8 cellular contexts compared by ENCODE assay signal in genomic region chr10:109978481-109978880, GRCh38. TPM values are rescaled to one million over a fixed set of nuclear protein-coding genes. Genes with fewer than 3 reads are reported as not detected.
DNase-seq lines count a peak whose midpoint lies in the region; TF ChIP-seq lines count a peak whose summit lies in the region.
"Had no signal": no experiment of that assay in that cellular context is flagged by ENCODE, and none has a peak within 500 bp of the region (broad histone marks: within the 10 kb centered on the region; RNA-seq: fewer than 3 reads in every experiment).

No MANE protein-coding gene starts in this region.

- no peaks in the 10 kb centered on the region for H3K9me2 ChIP-seq in OCI-LY7 (ENCODE audit: insufficient read depth, low read length)

- H3K36me3 ChIP-seq in OCI-LY7 (ENCODE audit: insufficient read depth, low read length) (no peaks in the 10 kb centered on the region), sigmoid colon (no peaks in the 10 kb centered on the region)

- H3K79me2 ChIP-seq in OCI-LY7 (ENCODE audit: insufficient read depth, low read depth, low read length): no peaks in the 10 kb centered on the region

- CTCF ChIA-PET in OCI-LY7 (lab: Charles Lee; ENCODE audit: unreplicated experiment): no interaction called here

- TF ChIP-seq EP300 in sigmoid colon (IDR thresholded peaks at IDR 0.05): no peak

- DNase-seq in GM19238 (ENCODE audit: insufficient read length, low spot score) (peak; percentile 14), OCI-LY7 (ENCODE audit: low spot score) (peak; percentile 41), glomerular endothelial cell (ENCODE audit: extremely low read depth, low read depth, low spot score) (peak; percentile 25), sigmoid colon (no peak), mesenteric fat pad (ENCODE audit: low spot score) (no peak), NCI-H1417 (lab: John Stamatoyannopoulos, UW) (no peak)
- peak; percentile 23 to 41 for DNase-seq in activated T-helper 1 cell treated with anti-CD3 and anti-CD28 coated beads, Interleukin-2, amount 50 U/mL, for 16 hours (ENCODE audit: low read depth in 1 of 2, low spot score in 1 of 2)

- POLR2A ChIA-PET in OCI-LY7 (lab: Charles Lee): interaction anchor here (1.6 kb wide), 1 partner anchor 10 kb away, joined by 7 read pairs; no protein-coding TSS in a partner anchor

- H3K9me3 ChIP-seq in OCI-LY7 (ENCODE audit: low read length) (no peaks in the 10 kb centered on the region), sigmoid colon (no peaks in the 10 kb centered on the region)

- H3K4me1 ChIP-seq in OCI-LY7 (ENCODE audit: insufficient read depth, low read length, poor library complexity, severe bottlenecking) (no peaks in the 10 kb centered on the region), sigmoid colon (peaks cover 0 to 9% (median 0%) of the 10 kb centered on the region in 4 donors)

- TF ChIP-seq CTCF in OCI-LY7 (conservative IDR thresholded peaks at IDR 0.05; ENCODE audit: low read length) (peak; percentile 95), sigmoid colon (IDR thresholded peaks at IDR 0.05) (peak in 3 of 4 experiments; percentile 26 to 45 (median 42))

- BruUV-seq in OCI-LY7 (replicated peaks; lab: Mats Ljungman, UMichigan): no TSS peak

- intact Hi-C loops in OCI-LY7 (cut with micrococcal nuclease; ENCODE audit: unreplicated experiment) (loop anchor here (2.0 kb wide), 1 partner anchor 94 kb away; no protein-coding TSS in a partner anchor), sigmoid colon (cut with DNase I) (no loop called here)

- no peak overlapping the region for H3K4me2 ChIP-seq in OCI-LY7 (ENCODE audit: low read length)

- no peak overlapping the region for H3K27ac ChIP-seq in OCI-LY7 (ENCODE audit: low read depth, low read length, poor library complexity, severe bottlenecking)
- peak overlapping the region in 1 of 4 donors; percentile 2 for H3K27ac ChIP-seq in sigmoid colon
- H3K27ac ChIP-seq: epithelial cell of prostate had no signal

- H3K27me3 ChIP-seq in sigmoid colon: no peaks in the 10 kb centered on the region

- H4K20me1 ChIP-seq in OCI-LY7 (ENCODE audit: insufficient read depth, low read length): no peaks in the 10 kb centered on the region

- H3K4me3 ChIP-seq in OCI-LY7 (ENCODE audit: low read depth, low read length, poor library complexity, severe bottlenecking) (no peak overlapping the region), sigmoid colon (no peak overlapping the region)

- no peak overlapping the region for H2AFZ ChIP-seq in OCI-LY7 (ENCODE audit: low read length)

- no peak for TF ChIP-seq POLR2A in sigmoid colon (IDR thresholded peaks at IDR 0.05)

- 73 to 81% methylated on average over 6 of the region's 6 CpGs for WGBS in sigmoid colon, 2 donors

RNA-seq across cellular contexts. Expression of gene ADD3, which starts 29.3 kb away (rescaled TPM):
- 53.3 and 75.8 TPM in 2 replicates for total RNA-seq in OCI-LY7 (2014; rRNA removed; shearing (Covaris generic))
- total RNA-seq in OCI-LY7 (2022) (89.7 and 100 TPM in 2 replicates), glomerular endothelial cell (99.2 and 447 TPM in 2 replicates), sigmoid colon (100 to 1,000 TPM in 2 of 4 donors, 10 to 100 TPM in 2; 29.6 to 145 (median 98.3) TPM), mesenteric fat pad (89.6 TPM)
- polyA plus RNA-seq in sigmoid colon: 100 to 1,000 TPM in 1 of 3 donors, 10 to 100 TPM in 2; 45.8 to 106 (median 63.1) TPM

RNA-seq across cellular contexts. Expression of gene XPNPEP1, which starts 55.2 kb away (rescaled TPM):
- 234 and 237 TPM in 2 replicates for total RNA-seq in OCI-LY7 (2014; rRNA removed; shearing (Covaris generic))
- total RNA-seq in OCI-LY7 (2022) (130 and 136 TPM in 2 replicates), glomerular endothelial cell (96.7 and 115 TPM in 2 replicates), sigmoid colon (10 to 100 TPM; 53.5 to 59.1 (median 56.5) TPM), mesenteric fat pad (68.7 TPM)
- polyA plus RNA-seq in sigmoid colon: 10 to 100 TPM; 37.5 to 55.6 (median 42.6) TPM

Comparison
In these comparisons a context has a peak if more than half of its experiments do, and no peak if none do; other contexts are left out.
1. DNase-seq: peak in GM19238 (single experiment), OCI-LY7 (single experiment), activated T-helper 1 cell treated with anti-CD3 and anti-CD28 coated beads, Interleukin-2, amount 50 U/mL, for 16 hours (2 of 2) and glomerular endothelial cell (single experiment); none in sigmoid colon (single experiment), mesenteric fat pad (single experiment) and NCI-H1417 (0 of 3).